35 cellular contexts compared by ENCODE assay signal in the genomic region with DNA sequence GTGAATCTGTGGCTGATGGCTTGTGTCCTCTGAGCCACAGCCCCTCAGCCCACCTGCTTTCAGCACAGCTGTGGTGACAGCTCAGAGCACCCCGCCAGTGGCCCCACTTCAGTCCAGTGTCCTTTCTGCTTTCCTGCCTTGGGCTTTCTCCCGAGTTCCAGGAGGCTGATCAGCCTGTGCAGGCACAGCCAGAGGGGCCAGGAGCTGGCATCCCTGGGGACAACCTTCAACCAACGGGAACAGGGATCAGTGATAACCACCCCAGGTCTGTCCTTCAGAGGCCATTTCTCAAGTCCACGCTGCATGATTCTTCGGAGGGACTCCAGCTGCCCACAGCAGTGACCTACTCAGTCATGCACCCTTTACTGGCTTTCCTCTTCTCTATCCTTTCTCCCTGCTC.
"Had no signal": no experiment of that assay in that cellular context is flagged by ENCODE, and none has a peak within 500 bp of the region (broad histone marks: within the 10 kb centered on the region; RNA-seq: fewer than 3 reads in every experiment).

No MANE protein-coding gene starts in this region.

- DNase-seq: Karpas-422, Kasumi-1, MG63, MM.1S, MV-4-11, NCI-H1048, NCI-H1092, NCI-H1092 treated with DMSO at 0.1 percent for 48 hours, NCI-H1105, NCI-H1105 treated with DMSO at 0.1 percent for 48 hours, NCI-H1417, NCI-H1417 treated with DMSO at 0.1 percent for 48 hours, NCI-H1436, NCI-H1436 treated with DMSO at 0.1 percent for 48 hours, NCI-H146, NCI-H1694, NCI-H1694 treated with DMSO at 0.1 percent for 48 hours, NCI-H187, NCI-H187 treated with DMSO at 0.1 percent for 48 hours, NCI-H1930, NCI-H2029, NCI-H2029 treated with DMSO at 0.1 percent for 48 hours, NCI-H2081, NCI-H2081 treated with DMSO at 0.1 percent for 48 hours, NCI-H2107, NCI-H2171, NCI-H2171 treated with DMSO at 0.1 percent for 48 hours, NCI-H2227 treated with DMSO at 0.1 percent for 48 hours, NCI-H226, NCI-H345, NCI-H446, NCI-H446 treated with DMSO at 0.1 percent for 48 hours, NCI-H510A, NCI-H510A treated with DMSO at 0.1 percent for 48 hours, NCI-H524 had no signal

- H3K4me3 ChIP-seq: MG63 had no signal

- H3K36me3 ChIP-seq: MG63 had no signal
